Comparison of ENCODE assay signal across 8 cellular contexts in genomic region chr7:150049012-150049655, GRCh38.
DNase-seq lines count a peak whose midpoint lies in the region; TF ChIP-seq lines count a peak whose summit lies in the region.
"Not testable (repeated sequence)": the region's sequence is repeated elsewhere in the genome, so short reads cannot be mapped to it uniquely, and the experiment has no call there.

No MANE protein-coding gene starts in this region.

- WGBS in sigmoid colon, 2 donors = 14 to 21% methylated on average over 32 to 35 of the region's 46 CpGs

- DNase-seq in BE2C (peak; percentile 89), HAP-1 (ENCODE audit: low spot score in 2 of 2) (peak in 1 of 2 experiments; percentile 24), NCI-H2227 treated with DMSO at 0.1 percent for 48 hours (lab: John Stamatoyannopoulos, UW) (peak; percentile 30), cerebellar cortex (ENCODE audit: low spot score) (peak; percentile 54), left ventricle myocardium inferior (peak; percentile 37), midbrain (lab: John Stamatoyannopoulos, UW) (peak; percentile 20), sigmoid colon (peak; percentile 74)
- DNase-seq in activated CD4-positive, alpha-beta T cell treated with anti-CD3 and anti-CD28 coated beads, Interleukin-2, amount 50 U/mL, for 48 hours = peak; percentile 4 to 7

- TF ChIP-seq POLR2A in sigmoid colon (IDR thresholded peaks at IDR 0.05) = not testable (repeated sequence)

- not testable (repeated sequence) for H3K4me1 ChIP-seq in BE2C, HAP-1
- H3K4me1 ChIP-seq in left ventricle myocardium inferior (peaks cover 20% of the 10 kb centered on the region), sigmoid colon (peaks cover 0 to 21% (median 16%) of the 10 kb centered on the region in 4 donors)

- not testable (repeated sequence) for H3K27me3 ChIP-seq in BE2C; HAP-1 (ENCODE audit: low read depth)
- H3K27me3 ChIP-seq in left ventricle myocardium inferior (ENCODE audit: low read depth) (peaks cover 25% of the 10 kb centered on the region), sigmoid colon (peaks cover 3 to 23% (median 18%) of the 10 kb centered on the region in 3 donors)

- intact Hi-C loops in left ventricle myocardium inferior (cut with micrococcal nuclease) = not testable (repeated sequence)
- intact Hi-C loops in sigmoid colon (cut with DNase I) = loop anchor here (10.0 kb wide), 1 partner anchor 164 kb away; no protein-coding TSS in a partner anchor

- H3K36me3 ChIP-seq in BE2C; HAP-1 (replicated peaks); left ventricle myocardium inferior; sigmoid colon: not testable (repeated sequence)

- TF ChIP-seq EP300 in sigmoid colon (IDR thresholded peaks at IDR 0.05) = not testable (repeated sequence)

- H3K27ac ChIP-seq in left ventricle myocardium inferior (replicated peaks) = peak overlapping the region; percentile 77
- H3K27ac ChIP-seq in sigmoid colon = peak overlapping the region in 2 of 4 donors; percentile 69 to 77

- in situ Hi-C loops in HAP-1 (cut with MboI; ENCODE audit: low sequenced_read_pairs) = not testable (repeated sequence)

- TF ChIP-seq CTCF in BE2C (IDR thresholded peaks at IDR 0.05; ENCODE audit: low read depth, low read length) = not testable (repeated sequence)
- TF ChIP-seq CTCF in left ventricle myocardium inferior (IDR thresholded peaks at IDR 0.05; ENCODE audit: borderline replicate concordance) (peak; percentile 46), sigmoid colon (IDR thresholded peaks at IDR 0.05) (peak in 1 of 4 experiments; percentile 15)

- H3K9me3 ChIP-seq in BE2C; HAP-1; left ventricle myocardium inferior (replicated peaks); sigmoid colon: not testable (repeated sequence)

- H3K4me3 ChIP-seq in BE2C (ENCODE audit: low read depth, low read length) = peak overlapping the region; percentile 49
- peak overlapping the region; percentile 20; the same call in 1 of the 2 replicates for H3K4me3 ChIP-seq in HAP-1
- H3K4me3 ChIP-seq in left ventricle myocardium inferior = peak overlapping the region; percentile 68
- H3K4me3 ChIP-seq in sigmoid colon = peak overlapping the region; percentile 14 to 53 (median 38)
